Comparison of ENCODE assay signal across 1 cellular context in genomic region chr4:48360966-48361470, GRCh38.
TF ChIP-seq lines count a peak whose summit lies in the region.

No MANE protein-coding gene starts in this region.

TF ChIP-seq in IMR-90, 13 proteins besides CTCF, POLR2A, EP300 and RAD21:
- TF ChIP-seq ELK1 (IDR thresholded peaks at IDR 0.05; ENCODE audit: borderline replicate concordance, low read depth, low read length) (no peak), MAZ (IDR thresholded peaks at IDR 0.05; ENCODE audit: borderline replicate concordance, low read depth, low read length) (no peak), RCOR1 (IDR thresholded peaks at IDR 0.05; ENCODE audit: insufficient replicate concordance, low read length) (no peak), CHD1 (IDR thresholded peaks at IDR 0.05; ENCODE audit: low read depth, low read length) (no peak), USF2 (IDR thresholded peaks at IDR 0.05; ENCODE audit: low read depth, low read length) (no peak), MXI1 (IDR thresholded peaks at IDR 0.05; ENCODE audit: borderline replicate concordance, low read depth, low read length) (no peak), BHLHE40 (IDR thresholded peaks at IDR 0.05; ENCODE audit: low read depth, low read length) (no peak), FOS (IDR thresholded peaks at IDR 0.05; ENCODE audit: low read depth, low read length) (no peak), MAFK (IDR thresholded peaks at IDR 0.05; ENCODE audit: low read depth, low read length) (no peak), NFE2L2 (IDR thresholded peaks at IDR 0.05; ENCODE audit: low read depth, low read length) (no peak), SMC3 (IDR thresholded peaks at IDR 0.05; ENCODE audit: low read depth, low read length) (no peak)
